Comparison of ENCODE assay signal across 23 cellular contexts in genomic region chr16:13795131-13795530, GRCh38.
"Had no signal": no experiment of that assay in that cellular context is flagged by ENCODE, and none has a peak within 500 bp of the region (broad histone marks: within the 10 kb centered on the region; RNA-seq: fewer than 3 reads in every experiment).

No MANE protein-coding gene starts in this region.

- H3K79me2 ChIP-seq: parathyroid adenoma had no signal

- H3K4me2 ChIP-seq: SK-N-SH had no signal

- H3K4me1 Mint-ChIP-seq: activated CD4-positive, alpha-beta T cell treated with anti-CD3 and anti-CD28 coated beads for 36 hours; natural killer cell; stimulated activated naive CD8-positive, alpha-beta T cell treated with anti-CD3 and anti-CD28 coated beads, Interleukin-15, amount 100 ng/mL, for 72 hours had no signal

- DNase-seq: activated CD4-positive, alpha-beta T cell treated with anti-CD3 and anti-CD28 coated beads for 36 hours; activated CD4-positive, alpha-beta T cell treated with anti-CD3 and anti-CD28 coated beads, Interleukin-2, amount 50 U/mL, for 48 hours; activated T-cell treated with anti-CD3 and anti-CD28 coated beads for 4 hours; body of pancreas; central memory CD4-positive, alpha-beta T cell; colonic mucosa; endodermal cell; foreskin keratinocyte; glutamatergic neuron; kidney; left lung; mesenchymal stem cell; natural killer cell; SK-N-SH; stimulated activated naive CD8-positive, alpha-beta T cell treated with anti-CD3 and anti-CD28 coated beads, Interleukin-15, amount 100 ng/mL, for 72 hours; upper lobe of left lung had no signal

- H3K4me1 ChIP-seq: body of pancreas, colonic mucosa, foreskin keratinocyte, left lung, parathyroid adenoma, upper lobe of left lung had no signal

- H3K9ac ChIP-seq: parathyroid adenoma, SK-N-SH had no signal

- H3K27me3 ChIP-seq: body of pancreas, colonic mucosa, foreskin keratinocyte, left lung, neutrophil, upper lobe of left lung had no signal

- H3K27ac Mint-ChIP-seq: activated CD4-positive, alpha-beta T cell treated with anti-CD3 and anti-CD28 coated beads for 36 hours; activated naive CD8-positive, alpha-beta T cell; endodermal cell; natural killer cell; stimulated activated naive CD8-positive, alpha-beta T cell treated with anti-CD3 and anti-CD28 coated beads, Interleukin-15, amount 100 ng/mL, for 72 hours; T-helper 2 cell treated with Interferon-gamma antibody and Interleukin-4, amounts not matched to agents 5 μg/mL and 100 μg/mL, for 36 hours; WTC11 had no signal

- H3K36me3 Mint-ChIP-seq: activated naive CD8-positive, alpha-beta T cell; natural killer cell had no signal

- H2AFZ ChIP-seq: parathyroid adenoma had no signal

- H3K27ac ChIP-seq: body of pancreas, colonic mucosa, epithelial cell of prostate, foreskin keratinocyte, left lung, neutrophil, parathyroid adenoma, upper lobe of left lung had no signal

- H3K4me3 ChIP-seq: body of pancreas, colonic mucosa, left lung, skin epidermis, upper lobe of left lung had no signal

- H3K9me3 ChIP-seq: body of pancreas, colonic mucosa, neutrophil, SK-N-SH, upper lobe of left lung had no signal

- ATAC-seq: activated CD4-positive, alpha-beta T cell treated with anti-CD3 and anti-CD28 coated beads for 36 hours; body of pancreas; foreskin keratinocyte; left lung; natural killer cell; stimulated activated naive CD8-positive, alpha-beta T cell treated with anti-CD3 and anti-CD28 coated beads, Interleukin-15, amount 100 ng/mL, for 72 hours; WTC11 had no signal

- H3K4me3 Mint-ChIP-seq: activated CD4-positive, alpha-beta T cell treated with anti-CD3 and anti-CD28 coated beads for 36 hours; activated naive CD8-positive, alpha-beta T cell; endodermal cell; natural killer cell; stimulated activated naive CD8-positive, alpha-beta T cell treated with anti-CD3 and anti-CD28 coated beads, Interleukin-15, amount 100 ng/mL, for 72 hours; T-helper 2 cell treated with Interferon-gamma antibody and Interleukin-4, amounts not matched to agents 5 μg/mL and 100 μg/mL, for 36 hours; WTC11 had no signal

- H3K36me3 ChIP-seq: colonic mucosa, left lung, neutrophil, upper lobe of left lung had no signal
